In genomic region chr4:77817304-77818076, GRCh38 we compare ENCODE assay signal across 8 cellular contexts. TPM values are rescaled to one million over a fixed set of nuclear protein-coding genes. Genes with fewer than 3 reads are reported as not detected.
DNase-seq lines count a peak whose midpoint lies in the region; ATAC-seq and TF ChIP-seq lines count a peak whose summit lies in the region.

No MANE protein-coding gene starts in this region.

- POLR2A ChIA-PET in T-cell (lab: Charles Lee), result interaction anchor here (0.6 to 3.4 kb wide), 27 partner anchors 9 to 1607 kb away, joined by 3 to 38 read pairs (median 4); partner anchors contain the start of gene MRPL1 (in 2 of the 2)

- H3K4me1 Mint-ChIP-seq in activated T-cell treated with anti-CD3 and anti-CD28 coated beads, Interleukin-2, amount 50 U/mL, for 4 hours (ENCODE audit: low read depth), result peaks cover 67% of the 10 kb centered on the region
- H3K4me1 Mint-ChIP-seq in T-cell, result peaks cover 70 to 80% (median 70%) of the 10 kb centered on the region in 3 donors

- no peak for DNase-seq in activated T-cell treated with anti-CD3 and anti-CD28 coated beads, Interleukin-2, amount 50 U/mL, for 4 hours
- no peak for DNase-seq in activated T-cell treated with anti-CD3 and anti-CD28 coated beads, Interleukin-2, amount 50 U/mL, for 48 hours
- DNase-seq in T-cell, result no peak
- DNase-seq in fibroblast of the aortic adventitia (ENCODE audit: low read depth), result peak; percentile 9
- DNase-seq in retina, result peak; percentile 11
- DNase-seq in dedifferentiated amniotic fluid mesenchymal stem cell (ENCODE audit: extremely low spot score), result no peak
- DNase-seq in NCI-H345 treated with DMSO at 0.1 percent for 48 hours (lab: John Stamatoyannopoulos, UW; ENCODE audit: unreplicated experiment), result no peak

- H3K9me3 Mint-ChIP-seq in activated T-cell treated with anti-CD3 and anti-CD28 coated beads, Interleukin-2, amount 50 U/mL, for 4 hours, result no peaks in the 10 kb centered on the region
- H3K9me3 Mint-ChIP-seq in T-cell, result no peaks in the 10 kb centered on the region

- no peak for TF ChIP-seq CTCF in fibroblast of the aortic adventitia (IDR thresholded peaks at IDR 0.05; ENCODE audit: insufficient read depth, low read length)

- H3K4me3 ChIP-seq in fibroblast of the aortic adventitia (ENCODE audit: low read depth, low read length), result peak overlapping the region; percentile 90

- peak overlapping the region; percentile 98 for H3K4me3 Mint-ChIP-seq in activated T-cell treated with anti-CD3 and anti-CD28 coated beads, Interleukin-2, amount 50 U/mL, for 4 hours
- H3K4me3 Mint-ChIP-seq in T-cell, result peak overlapping the region; percentile 99 to 100 (median 99)

- H3K36me3 Mint-ChIP-seq in activated T-cell treated with anti-CD3 and anti-CD28 coated beads, Interleukin-2, amount 50 U/mL, for 4 hours (ENCODE audit: insufficient read depth), result peaks cover 1% of the 10 kb centered on the region
- H3K36me3 Mint-ChIP-seq in T-cell, result peaks cover 28% of the 10 kb centered on the region

- no peaks in the 10 kb centered on the region for H3K27me3 Mint-ChIP-seq in activated T-cell treated with anti-CD3 and anti-CD28 coated beads, Interleukin-2, amount 50 U/mL, for 4 hours (ENCODE audit: low read depth)
- H3K27me3 Mint-ChIP-seq in T-cell, result no peaks in the 10 kb centered on the region

- peak overlapping the region; percentile 97 to 98 for H3K27ac Mint-ChIP-seq in T-cell

- CTCF ChIA-PET in T-cell (lab: Charles Lee), result interaction anchor here in 1 of 2 donors (0.7 to 2.2 kb wide), 8 partner anchors 10 to 47 kb away, joined by 3 to 26 read pairs (median 8); partner anchors contain the start of gene MRPL1

- ATAC-seq in activated T-cell treated with anti-CD3 and anti-CD28 coated beads, Interleukin-2, amount 50 U/mL, for 4 hours, result no peak
- ATAC-seq in T-cell (replicated peaks in 1 of 4) (no peak), GM21723 (IDR thresholded peaks at IDR 0.05; ENCODE audit: unreplicated experiment) (no peak)

RNA-seq across cellular contexts. Expression of gene CNOT6L, which starts 1.7 kb away (rescaled TPM):
- 10 to 100 TPM; 52.2 to 59.1 (median 56.5) TPM for total RNA-seq in activated T-cell treated with anti-CD3 and anti-CD28 coated beads, Interleukin-2, amount 50 U/mL, for 4 hours
- total RNA-seq in T-cell, result 100 to 1,000 TPM; 159 to 207 (median 170) TPM
- 16.4 and 22.2 TPM in 2 replicates for total RNA-seq in fibroblast of the aortic adventitia (ENCODE audit: low replicate concordance)

RNA-seq across cellular contexts. Expression of gene MRPL1, which starts 45.1 kb away (rescaled TPM):
- 100 to 1,000 TPM in 1 of 3 donors, 10 to 100 TPM in 2; 90.1 to 111 (median 98.0) TPM for total RNA-seq in activated T-cell treated with anti-CD3 and anti-CD28 coated beads, Interleukin-2, amount 50 U/mL, for 4 hours
- total RNA-seq in T-cell, result 10 to 100 TPM; 16.9 to 27.2 (median 21.0) TPM
- 36.7 and 78.7 TPM in 2 replicates for total RNA-seq in fibroblast of the aortic adventitia (ENCODE audit: low replicate concordance)

Comparison
In these comparisons a context has a peak if more than half of its experiments do, and no peak if none do; other contexts are left out.
1. DNase-seq: peak in fibroblast of the aortic adventitia (single experiment) and retina (single experiment); none in activated T-cell treated with anti-CD3 and anti-CD28 coated beads, Interleukin-2, amount 50 U/mL, for 4 hours (single experiment), activated T-cell treated with anti-CD3 and anti-CD28 coated beads, Interleukin-2, amount 50 U/mL, for 48 hours (0 of 2), T-cell (0 of 34), dedifferentiated amniotic fluid mesenchymal stem cell (single experiment) and NCI-H345 treated with DMSO at 0.1 percent for 48 hours (single experiment).